ENCODE assay signal across 9 cellular contexts in genomic region chr12:6426882-6427671, GRCh38. TPM values are rescaled to one million over a fixed set of nuclear protein-coding genes. Genes with fewer than 3 reads are reported as not detected.
DNase-seq lines count a peak whose midpoint lies in the region; ATAC-seq lines count a peak whose summit lies in the region.
"Had no signal": no experiment of that assay in that cellular context is flagged by ENCODE, and none has a peak within 500 bp of the region (broad histone marks: within the 10 kb centered on the region; RNA-seq: fewer than 3 reads in every experiment).

No MANE protein-coding gene starts in this region.

- H3K9me3 Mint-ChIP-seq in natural killer cell treated with Interleukin-12 subunit alpha and Interleukin-12 subunit beta and Interleukin-15 and Interleukin-18, amount 100 ng/mL, for 72 hours: no peaks in the 10 kb centered on the region

- H3K27me3 Mint-ChIP-seq in natural killer cell treated with Interleukin-12 subunit alpha and Interleukin-12 subunit beta and Interleukin-15 and Interleukin-18, amount 100 ng/mL, for 72 hours: no peaks in the 10 kb centered on the region

- ATAC-seq in GM19351 (IDR thresholded peaks at IDR 0.05; ENCODE audit: unreplicated experiment) (peak; percentile 59), HG03342 (IDR thresholded peaks at IDR 0.05; ENCODE audit: unreplicated experiment) (peak; percentile 68), left ventricle myocardium superior (no peak)
- ATAC-seq in natural killer cell treated with Interleukin-12 subunit alpha and Interleukin-12 subunit beta and Interleukin-15 and Interleukin-18, amount 100 ng/mL, for 72 hours: peak; percentile 74 to 83

- no peaks in the 10 kb centered on the region for H3K36me3 Mint-ChIP-seq in natural killer cell treated with Interleukin-12 subunit alpha and Interleukin-12 subunit beta and Interleukin-15 and Interleukin-18, amount 100 ng/mL, for 72 hours

- H3K27ac Mint-ChIP-seq in natural killer cell treated with Interleukin-12 subunit alpha and Interleukin-12 subunit beta and Interleukin-15 and Interleukin-18, amount 100 ng/mL, for 72 hours: peak overlapping the region; percentile 86 to 88

- intact Hi-C loops in left ventricle myocardium superior (cut with micrococcal nuclease): no loop called here

- H3K4me1 Mint-ChIP-seq in natural killer cell treated with Interleukin-12 subunit alpha and Interleukin-12 subunit beta and Interleukin-15 and Interleukin-18, amount 100 ng/mL, for 72 hours (ENCODE audit: low read depth in 2 of 2): peaks cover 25 to 36% of the 10 kb centered on the region in 2 donors

- peak; percentile 77 for DNase-seq in activated CD8-positive, alpha-beta memory T cell treated with anti-CD3 and anti-CD28 coated beads, Interleukin-2, amount 50 U/mL, for 24 hours (ENCODE audit: extremely low read depth)
- peak; percentile 73 for DNase-seq in natural killer cell treated with Interleukin-12 subunit alpha and Interleukin-12 subunit beta and Interleukin-15 and Interleukin-18, amount 100 ng/mL, for 72 hours (ENCODE audit: low spot score)
- no peak for DNase-seq in Ammon's horn (ENCODE audit: low spot score)
- DNase-seq in NCI-H1436 (lab: John Stamatoyannopoulos, UW): no peak
- DNase-seq in NOMO-1 treated with DMSO at 0.1 percent for 48 hours (lab: John Stamatoyannopoulos, UW; ENCODE audit: unreplicated experiment): no peak
- no peak for DNase-seq in left ventricle myocardium superior

- peak overlapping the region; percentile 78 for H3K4me3 Mint-ChIP-seq in natural killer cell treated with Interleukin-12 subunit alpha and Interleukin-12 subunit beta and Interleukin-15 and Interleukin-18, amount 100 ng/mL, for 72 hours

RNA-seq across cellular contexts. Expression of gene CD27, which starts 17.7 kb away (rescaled TPM):
- 1 to 10 TPM; 2.1 to 2.2 TPM for total RNA-seq in natural killer cell treated with Interleukin-12 subunit alpha and Interleukin-12 subunit beta and Interleukin-15 and Interleukin-18, amount 100 ng/mL, for 72 hours
- 0.20 TPM for total RNA-seq in left ventricle myocardium superior
- total RNA-seq: SJSA1 had no signal

RNA-seq across cellular contexts. Expression of gene TAPBPL, which starts 24.8 kb away (rescaled TPM):
- total RNA-seq in natural killer cell treated with Interleukin-12 subunit alpha and Interleukin-12 subunit beta and Interleukin-15 and Interleukin-18, amount 100 ng/mL, for 72 hours: 10 to 100 TPM; 24.6 to 26.3 TPM
- total RNA-seq in left ventricle myocardium superior: 13.1 TPM

RNA-seq across cellular contexts. Expression of gene LTBR, which starts 43.1 kb away (rescaled TPM):
- 1 to 10 TPM; 2.3 to 3.9 TPM for total RNA-seq in natural killer cell treated with Interleukin-12 subunit alpha and Interleukin-12 subunit beta and Interleukin-15 and Interleukin-18, amount 100 ng/mL, for 72 hours
- total RNA-seq in left ventricle myocardium superior: 32.9 TPM

RNA-seq across cellular contexts. Expression of gene VAMP1, which starts 43.4 kb away (rescaled TPM):
- total RNA-seq in natural killer cell treated with Interleukin-12 subunit alpha and Interleukin-12 subunit beta and Interleukin-15 and Interleukin-18, amount 100 ng/mL, for 72 hours: 10 to 100 TPM; 24.1 to 36.8 TPM
- total RNA-seq in left ventricle myocardium superior: 3.6 TPM

RNA-seq across cellular contexts. Expression of gene SCNN1A, which starts 51.7 kb away (rescaled TPM):
- not detected for total RNA-seq in natural killer cell treated with Interleukin-12 subunit alpha and Interleukin-12 subunit beta and Interleukin-15 and Interleukin-18, amount 100 ng/mL, for 72 hours
- total RNA-seq in left ventricle myocardium superior: 1.7 TPM

Comparison
In these comparisons a context has a peak if more than half of its experiments do, and no peak if none do; other contexts are left out.
1. DNase-seq: peak in activated CD8-positive, alpha-beta memory T cell treated with anti-CD3 and anti-CD28 coated beads, Interleukin-2, amount 50 U/mL, for 24 hours (single experiment) and natural killer cell treated with Interleukin-12 subunit alpha and Interleukin-12 subunit beta and Interleukin-15 and Interleukin-18, amount 100 ng/mL, for 72 hours (single experiment); none in Ammon's horn (single experiment), NCI-H1436 (single experiment), NOMO-1 treated with DMSO at 0.1 percent for 48 hours (single experiment) and left ventricle myocardium superior (single experiment).